Comparison of ENCODE assay signal across 31 cellular contexts in the genomic region with DNA sequence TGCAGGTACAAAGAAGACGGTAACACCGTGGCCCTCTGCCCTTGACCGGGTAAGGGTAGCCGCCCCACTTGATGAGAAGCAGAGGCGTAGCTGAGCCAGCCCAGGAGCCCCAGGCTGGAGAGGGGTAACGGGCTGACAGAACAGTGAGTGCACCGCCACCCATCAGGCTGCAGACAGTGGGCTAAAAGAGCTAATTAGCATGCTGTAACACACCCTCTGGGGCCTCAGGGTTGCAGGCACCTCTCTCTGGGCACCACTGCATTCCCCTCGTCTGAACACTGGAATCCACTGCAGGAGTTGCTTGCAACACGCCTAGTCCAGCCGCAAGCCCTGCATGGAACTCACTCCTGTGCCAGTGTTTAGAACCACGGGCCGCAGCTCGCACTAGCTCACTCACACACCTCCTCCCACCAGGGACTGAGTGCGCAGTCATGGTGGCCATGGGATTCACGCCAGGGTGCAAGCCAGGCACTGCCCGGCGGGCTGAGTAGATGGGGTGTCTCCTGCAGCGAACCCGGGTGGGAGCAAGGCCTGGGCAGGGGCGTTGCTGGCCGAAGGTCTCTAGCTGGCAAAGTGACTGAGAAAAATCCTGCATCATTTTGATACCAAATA. TPM values are rescaled to one million over a fixed set of nuclear protein-coding genes. Genes with fewer than 3 reads are reported as not detected.
"Had no signal": no experiment of that assay in that cellular context is flagged by ENCODE, and none has a peak within 500 bp of the region (broad histone marks: within the 10 kb centered on the region; RNA-seq: fewer than 3 reads in every experiment).

No MANE protein-coding gene starts in this region.

- DNase-seq: cerebellar nuclear complex; dorsolateral prefrontal cortex; effector CD4-positive, alpha-beta T cell; foreskin fibroblast; gastrocnemius medialis; head of caudate nucleus; left colon; left ventricle myocardium inferior; natural killer cell; right lobe of liver; stimulated activated CD4-positive, alpha-beta T cell treated with anti-CD3 and anti-CD28 coated beads, Interleukin-2, amount 100 ng/mL, for 24 hours; stimulated activated CD4-positive, alpha-beta T cell treated with anti-CD3 and anti-CD28 coated beads, Interleukin-4, amount 100 ng/mL, for 24 hours; stimulated activated naive CD8-positive, alpha-beta T cell treated with anti-CD3 and anti-CD28 coated beads, Interleukin-15, Interleukin-2, amounts not matched to agents 100 U/mL and 50 U/mL, for 24 hours; substantia nigra; testis; tibial artery; uterus had no signal

- H3K27me3 Mint-ChIP-seq: memory B cell; progenitor cell of endocrine pancreas; stimulated activated memory B cell treated with anti-CD40 and anti-IgM and Interleukin-4, amounts not matched to agents 10 μg/mL and 1 μg/mL and 100 μg/mL, for 72 hours; type B pancreatic cell had no signal

- H3K9me3 ChIP-seq: gastrocnemius medialis, neutrophil, pancreas, right lobe of liver, testis, uterus had no signal

- H3K36me3 Mint-ChIP-seq: memory B cell; natural killer cell; stimulated activated memory B cell treated with anti-CD40 and anti-IgM and Interleukin-4, amounts not matched to agents 10 μg/mL and 1 μg/mL and 100 μg/mL, for 72 hours; type B pancreatic cell had no signal

- H3K4me1 ChIP-seq: gastrocnemius medialis, left ventricle myocardium inferior, pancreas, right lobe of liver, testis, tibial artery, uterus had no signal

- H3K27ac Mint-ChIP-seq: memory B cell; natural killer cell; progenitor cell of endocrine pancreas; stimulated activated memory B cell treated with anti-CD40 and anti-IgM and Interleukin-4, amounts not matched to agents 10 μg/mL and 1 μg/mL and 100 μg/mL, for 72 hours; type B pancreatic cell had no signal

- H3K4me3 ChIP-seq: dorsolateral prefrontal cortex, gastrocnemius medialis, hepatocyte, left ventricle myocardium inferior, lung, pancreas, right lobe of liver, smooth muscle cell, testis, tibial artery, uterus had no signal

- H3K27ac ChIP-seq: dorsolateral prefrontal cortex, gastrocnemius medialis, hepatocyte, left ventricle myocardium inferior, neutrophil, pancreas, right lobe of liver, testis, tibial artery, uterus had no signal

- FAIRE-seq: colon, pancreas had no signal

- H3K4me3 Mint-ChIP-seq: memory B cell; natural killer cell; stimulated activated memory B cell treated with anti-CD40 and anti-IgM and Interleukin-4, amounts not matched to agents 10 μg/mL and 1 μg/mL and 100 μg/mL, for 72 hours; type B pancreatic cell had no signal

- ATAC-seq: esophagus mucosa; gastrocnemius medialis; left colon; natural killer cell; pancreas; stimulated activated memory B cell treated with anti-CD40 and anti-IgM and Interleukin-4, amounts not matched to agents 10 μg/mL and 1 μg/mL and 100 μg/mL, for 72 hours; stimulated activated naive CD8-positive, alpha-beta T cell treated with anti-CD3 and anti-CD28 coated beads, Interleukin-15, Interleukin-2, amounts not matched to agents 100 U/mL and 50 U/mL, for 24 hours had no signal

- H3K27me3 ChIP-seq: dorsolateral prefrontal cortex, gastrocnemius medialis, hepatocyte, neutrophil, pancreas, right lobe of liver, testis, tibial artery, uterus had no signal

- H3K4me1 Mint-ChIP-seq: memory B cell; natural killer cell; stimulated activated memory B cell treated with anti-CD40 and anti-IgM and Interleukin-4, amounts not matched to agents 10 μg/mL and 1 μg/mL and 100 μg/mL, for 72 hours had no signal

- H3K36me3 ChIP-seq: gastrocnemius medialis, left ventricle myocardium inferior, neutrophil, pancreas, right lobe of liver, tibial artery, uterus had no signal

RNA-seq across cellular contexts. Expression of gene AGMO, which starts 36.1 kb away (rescaled TPM):
- total RNA-seq: glomerular endothelial cell, mononuclear cell, natural killer cell had no signal
- polyA plus RNA-seq: neural cell had no signal
